In the genomic region with DNA sequence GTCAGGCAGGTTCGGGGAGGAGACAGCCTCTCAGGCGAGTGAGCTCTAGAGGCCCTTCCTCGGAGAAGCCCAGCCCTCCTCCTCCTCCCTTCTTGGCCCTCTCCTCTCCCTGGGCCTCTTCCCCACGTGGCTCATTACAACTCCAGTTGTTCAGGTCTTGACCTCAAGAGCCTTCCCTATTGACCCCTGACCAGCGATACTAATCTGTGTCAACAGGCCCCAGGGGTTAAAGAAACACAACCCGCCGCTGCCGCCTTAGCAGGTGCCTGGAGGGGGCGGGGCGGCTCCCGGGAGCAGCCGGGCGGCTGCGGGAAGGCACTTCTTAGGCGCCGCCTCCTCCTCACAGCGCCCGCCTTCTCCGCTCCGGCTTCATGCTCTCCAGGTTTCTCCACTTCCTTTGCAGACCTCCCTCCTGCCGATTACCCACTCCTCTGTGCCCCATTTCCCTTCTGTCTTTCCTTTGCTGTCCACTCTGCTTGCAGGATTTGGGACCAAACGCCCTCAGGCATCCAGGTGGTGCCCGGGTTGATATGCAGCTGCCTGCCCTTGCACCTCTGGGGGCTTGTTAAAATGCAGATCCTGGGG, we compare ENCODE assay signal across 8 cellular contexts. TPM values are rescaled to one million over a fixed set of nuclear protein-coding genes. Genes with fewer than 3 reads are reported as not detected.
DNase-seq lines count a peak whose midpoint lies in the region; ATAC-seq and TF ChIP-seq lines count a peak whose summit lies in the region.

No MANE protein-coding gene starts in this region.

- TF ChIP-seq CTCF in osteocyte (IDR thresholded peaks at IDR 0.05) = no peak

- peak overlapping the region; percentile 38 for H3K27ac Mint-ChIP-seq in osteocyte (ENCODE audit: unreplicated experiment)

- peak overlapping the region; percentile 73 to 88 (median 84) for H3K4me2 ChIP-seq in BLaER1 treated with 17β-estradiol and CSF1 and Interleukin-3, amounts not matched to agents 10 nM and 100 nM

- no peaks in the 10 kb centered on the region for H3K27me3 Mint-ChIP-seq in osteocyte (ENCODE audit: unreplicated experiment)

- peak overlapping the region in 8 of 11 experiments; percentile 2 to 42 (median 19); a peak in 7 of 22 replicates for H3K9ac ChIP-seq in BLaER1 treated with 17β-estradiol and CSF1 and Interleukin-3, amounts not matched to agents 10 nM and 100 nM
- H3K9ac ChIP-seq in HUES48 (ENCODE audit: low read depth, low read length) = no peak overlapping the region

- H3K27me3 ChIP-seq in BLaER1 treated with 17β-estradiol and CSF1 and Interleukin-3, amounts not matched to agents 10 nM and 100 nM = peaks cover 0 to 4% (median 0%) of the 10 kb centered on the region in 11 experiments; a peak in 1 of 22 replicates
- H3K27me3 ChIP-seq in HUES48 (ENCODE audit: control insufficient read depth, insufficient read depth, low read length) = peaks cover 96% of the 10 kb centered on the region
- H3K27me3 ChIP-seq in SJCRH30 = no peaks in the 10 kb centered on the region
- H3K27me3 ChIP-seq in esophagus (ENCODE audit: control insufficient read depth in 1 of 2, insufficient read depth in 2 of 2, low read length in 2 of 2) = no peaks in the 10 kb centered on the region

- peaks cover 11% of the 10 kb centered on the region for H3K36me3 Mint-ChIP-seq in osteocyte (ENCODE audit: unreplicated experiment)

- peaks cover 15 to 85% (median 60%) of the 10 kb centered on the region in 10 experiments for H3K4me1 ChIP-seq in BLaER1 treated with 17β-estradiol and CSF1 and Interleukin-3, amounts not matched to agents 10 nM and 100 nM
- H3K4me1 ChIP-seq in HUES48 (ENCODE audit: control insufficient read depth, insufficient read depth, low read length) (peaks cover 41% of the 10 kb centered on the region), SJCRH30 (peaks cover 60% of the 10 kb centered on the region), esophagus (ENCODE audit: control insufficient read depth in 2 of 2, insufficient read depth in 2 of 2, low read length in 1 of 2) (peaks cover 11 to 50% of the 10 kb centered on the region in 2 donors)

- H3K4me3 Mint-ChIP-seq in osteocyte (ENCODE audit: unreplicated experiment) = peak overlapping the region; percentile 2

- H4K20me1 ChIP-seq in BLaER1 treated with 17β-estradiol and CSF1 and Interleukin-3, amounts not matched to agents 10 nM and 100 nM = peaks cover 0 to 95% (median 67%) of the 10 kb centered on the region in 11 experiments; a peak in 18 of 22 replicates

- H3K27ac ChIP-seq in BLaER1 treated with 17β-estradiol and CSF1 and Interleukin-3, amounts not matched to agents 10 nM and 100 nM = no peak overlapping the region
- H3K27ac ChIP-seq in HUES48 (ENCODE audit: low read depth, low read length) (no peak overlapping the region), SJCRH30 (no peak overlapping the region; the same call in 1 of the 2 replicates), esophagus (ENCODE audit: low read depth in 2 of 2, low read length in 1 of 2) (peak overlapping the region; percentile 30 to 63)

- H3K4me1 Mint-ChIP-seq in osteocyte (ENCODE audit: unreplicated experiment) = peaks cover 62% of the 10 kb centered on the region

- H3K9me3 ChIP-seq in BLaER1 treated with 17β-estradiol and CSF1 and Interleukin-3, amounts not matched to agents 10 nM and 100 nM (replicated peaks in 1 of 11) = no peaks in the 10 kb centered on the region
- no peaks in the 10 kb centered on the region for H3K9me3 ChIP-seq in HUES48 (ENCODE audit: control insufficient read depth, insufficient read depth, low read length)
- H3K9me3 ChIP-seq in SJCRH30 (replicated peaks) = no peaks in the 10 kb centered on the region
- H3K9me3 ChIP-seq in esophagus (ENCODE audit: control insufficient read depth in 2 of 2, insufficient read depth in 1 of 2, low read depth in 1 of 2, low read length in 1 of 2) = no peaks in the 10 kb centered on the region

- DNase-seq in SJCRH30 (peak; percentile 94 to 96), osteocyte (ENCODE audit: extremely low spot score, unreplicated experiment) (no peak)

- ATAC-seq in GM18868 (IDR thresholded peaks at IDR 0.05; ENCODE audit: unreplicated experiment) (no peak), HG03045 (IDR thresholded peaks at IDR 0.05; ENCODE audit: unreplicated experiment) (no peak), GM19397 (IDR thresholded peaks at IDR 0.05; ENCODE audit: unreplicated experiment) (no peak)

- H3K4me3 ChIP-seq in BLaER1 treated with 17β-estradiol and CSF1 and Interleukin-3, amounts not matched to agents 10 nM and 100 nM = peak overlapping the region in 1 of 10 experiments; percentile 7; a peak in 3 of 20 replicates
- H3K4me3 ChIP-seq in HUES48 (ENCODE audit: low read depth, low read length) (peak overlapping the region; percentile 20; the same call in 1 of the 2 replicates), SJCRH30 (no peak overlapping the region), esophagus (ENCODE audit: low read depth in 1 of 2, low read length in 2 of 2) (peak overlapping the region in 1 of 2 donors; percentile 4)

- peaks cover 0 to 10% (median 0%) of the 10 kb centered on the region in 11 experiments; a peak in 2 of 22 replicates for H3K36me3 ChIP-seq in BLaER1 treated with 17β-estradiol and CSF1 and Interleukin-3, amounts not matched to agents 10 nM and 100 nM
- no peaks in the 10 kb centered on the region for H3K36me3 ChIP-seq in HUES48 (ENCODE audit: control insufficient read depth, insufficient read depth, low read length)
- H3K36me3 ChIP-seq in SJCRH30 = no peaks in the 10 kb centered on the region
- H3K36me3 ChIP-seq in esophagus (ENCODE audit: control insufficient read depth in 2 of 2, insufficient read depth in 2 of 2, low read length in 1 of 2) = peaks cover 0 to 2% of the 10 kb centered on the region in 2 donors

- no peaks in the 10 kb centered on the region for H3K9me3 Mint-ChIP-seq in osteocyte (ENCODE audit: unreplicated experiment)

- 3 to 5% methylated on average over 23 of the region's 23 CpGs for WGBS in esophagus, 2 donors

RNA-seq across cellular contexts. Expression of gene LYL1, which starts 51.0 kb away (rescaled TPM):
- 0.08 TPM in 1 of 2 replicates, not detected in the other for total RNA-seq in SJCRH30 (2014; rRNA removed; shearing (Covaris generic))
- 1 to 10 TPM; 1.5 to 1.9 TPM for polyA plus RNA-seq in esophagus
- total RNA-seq in osteocyte = not detected in 2 replicates

RNA-seq across cellular contexts. Expression of gene NFIX, which starts 56.4 kb away (rescaled TPM):
- total RNA-seq in SJCRH30 (2014; rRNA removed; shearing (Covaris generic)) = 20.2 and 22.4 TPM in 2 replicates
- 10 to 100 TPM; 26.9 to 38.5 TPM for polyA plus RNA-seq in esophagus
- 87.0 and 93.7 TPM in 2 replicates for total RNA-seq in osteocyte

Comparison
In these comparisons a context has a peak if more than half of its experiments do, and no peak if none do; other contexts are left out.
1. H3K27ac ChIP-seq: peak in esophagus (2 of 2); none in BLaER1 treated with 17β-estradiol and CSF1 and Interleukin-3, amounts not matched to agents 10 nM and 100 nM (0 of 11), HUES48 (single experiment) and SJCRH30 (single experiment).